In genomic region chr5:101103874-101104273, GRCh38 we compare ENCODE assay signal across 1 cellular context.
TF ChIP-seq lines count a peak whose summit lies in the region.

No MANE protein-coding gene starts in this region.

TF ChIP-seq in GM12878, 131 proteins besides CTCF, POLR2A, EP300 and RAD21 (continued from another document):
- no peak for TF ChIP-seq USF1 (IDR thresholded peaks at IDR 0.05; ENCODE audit: borderline replicate concordance, extremely low read length, insufficient read depth, low read depth, low read length)
- no peak for TF ChIP-seq IKZF2 (IDR thresholded peaks at IDR 0.05)
- TF ChIP-seq RBBP5 (conservative IDR thresholded peaks at IDR 0.05): no peak
- no peak for TF ChIP-seq ZNF207 (IDR thresholded peaks at IDR 0.05; ENCODE audit: borderline replicate concordance)
